Comparison of ENCODE assay signal across 2 cellular contexts in the genomic region with DNA sequence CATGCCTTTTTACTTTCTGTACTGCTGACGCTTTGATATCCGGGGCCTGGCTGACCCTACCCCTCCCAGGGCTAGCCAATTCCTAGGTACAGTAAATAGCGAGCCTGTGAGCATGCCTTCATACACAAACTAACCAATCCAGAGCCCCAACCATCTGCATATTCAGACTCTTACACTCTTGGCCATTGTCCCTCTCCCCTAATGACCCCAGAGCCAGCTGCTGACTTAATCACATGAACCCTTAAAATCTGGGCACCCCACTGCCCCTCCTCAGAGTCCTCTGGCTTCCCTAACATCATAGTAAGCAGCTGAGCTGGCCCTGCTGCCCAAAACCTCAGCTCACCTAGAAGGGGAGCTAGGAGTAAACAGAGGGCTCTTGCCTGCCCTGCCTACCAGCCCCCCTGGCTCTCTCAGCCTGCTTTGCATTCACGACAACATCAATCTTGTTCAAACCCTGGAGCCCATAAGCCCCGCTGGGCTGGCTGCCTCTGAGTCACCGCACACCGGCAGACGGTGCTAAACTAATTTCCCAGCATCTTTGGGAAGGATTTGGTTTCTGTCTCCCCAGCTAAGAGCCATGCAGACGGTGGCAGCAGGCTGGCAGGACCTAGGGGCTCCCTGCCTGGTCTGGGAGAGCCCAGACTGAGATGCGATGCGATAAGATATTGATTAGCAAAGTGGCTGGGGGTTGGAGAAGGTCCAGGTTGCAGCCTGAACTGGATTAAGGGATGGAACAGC.
TF ChIP-seq lines count a peak whose summit lies in the region.

No MANE protein-coding gene starts in this region.

TF ChIP-seq in SK-N-SH treated with all-trans-retinoic acid at 6 μM for 48 hours, 23 proteins besides CTCF, POLR2A, EP300 and RAD21 (continued from another document):
- TF ChIP-seq, protein P1, sequence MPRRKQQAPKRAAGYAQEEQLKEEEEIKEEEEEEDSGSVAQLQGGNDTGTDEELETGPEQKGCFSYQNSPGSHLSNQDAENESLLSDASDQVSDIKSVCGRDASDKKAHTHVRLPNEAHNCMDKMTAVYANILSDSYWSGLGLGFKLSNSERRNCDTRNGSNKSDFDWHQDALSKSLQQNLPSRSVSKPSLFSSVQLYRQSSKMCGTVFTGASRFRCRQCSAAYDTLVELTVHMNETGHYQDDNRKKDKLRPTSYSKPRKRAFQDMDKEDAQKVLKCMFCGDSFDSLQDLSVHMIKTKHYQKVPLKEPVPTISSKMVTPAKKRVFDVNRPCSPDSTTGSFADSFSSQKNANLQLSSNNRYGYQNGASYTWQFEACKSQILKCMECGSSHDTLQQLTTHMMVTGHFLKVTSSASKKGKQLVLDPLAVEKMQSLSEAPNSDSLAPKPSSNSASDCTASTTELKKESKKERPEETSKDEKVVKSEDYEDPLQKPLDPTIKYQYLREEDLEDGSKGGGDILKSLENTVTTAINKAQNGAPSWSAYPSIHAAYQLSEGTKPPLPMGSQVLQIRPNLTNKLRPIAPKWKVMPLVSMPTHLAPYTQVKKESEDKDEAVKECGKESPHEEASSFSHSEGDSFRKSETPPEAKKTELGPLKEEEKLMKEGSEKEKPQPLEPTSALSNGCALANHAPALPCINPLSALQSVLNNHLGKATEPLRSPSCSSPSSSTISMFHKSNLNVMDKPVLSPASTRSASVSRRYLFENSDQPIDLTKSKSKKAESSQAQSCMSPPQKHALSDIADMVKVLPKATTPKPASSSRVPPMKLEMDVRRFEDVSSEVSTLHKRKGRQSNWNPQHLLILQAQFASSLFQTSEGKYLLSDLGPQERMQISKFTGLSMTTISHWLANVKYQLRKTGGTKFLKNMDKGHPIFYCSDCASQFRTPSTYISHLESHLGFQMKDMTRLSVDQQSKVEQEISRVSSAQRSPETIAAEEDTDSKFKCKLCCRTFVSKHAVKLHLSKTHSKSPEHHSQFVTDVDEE (CRISPR knock-in tag; IDR thresholded peaks at IDR 0.05): peak; percentile 84; the same call in 1 of the 2 replicates
- TF ChIP-seq PPARA (CRISPR knock-in tag; IDR thresholded peaks at IDR 0.05; ENCODE audit: borderline replicate concordance): no peak
- TF ChIP-seq ISL1 (CRISPR knock-in tag; IDR thresholded peaks at IDR 0.05): peak; percentile 72
- TF ChIP-seq TCF4 (CRISPR knock-in tag; IDR thresholded peaks at IDR 0.05; ENCODE audit: borderline replicate concordance): peak; percentile 46; the same call in 1 of the 2 replicates
- no peak for TF ChIP-seq RARB (CRISPR knock-in tag; IDR thresholded peaks at IDR 0.05)
- no peak for TF ChIP-seq CSDC2 (CRISPR knock-in tag; IDR thresholded peaks at IDR 0.05)
- TF ChIP-seq SNAI2 (CRISPR knock-in tag; IDR thresholded peaks at IDR 0.05): peak; percentile 43; the same call in 1 of the 2 replicates

TF ChIP-seq in neural cell, 6 proteins besides CTCF, POLR2A, EP300 and RAD21 (continued from another document):
- TF ChIP-seq, protein P2, sequence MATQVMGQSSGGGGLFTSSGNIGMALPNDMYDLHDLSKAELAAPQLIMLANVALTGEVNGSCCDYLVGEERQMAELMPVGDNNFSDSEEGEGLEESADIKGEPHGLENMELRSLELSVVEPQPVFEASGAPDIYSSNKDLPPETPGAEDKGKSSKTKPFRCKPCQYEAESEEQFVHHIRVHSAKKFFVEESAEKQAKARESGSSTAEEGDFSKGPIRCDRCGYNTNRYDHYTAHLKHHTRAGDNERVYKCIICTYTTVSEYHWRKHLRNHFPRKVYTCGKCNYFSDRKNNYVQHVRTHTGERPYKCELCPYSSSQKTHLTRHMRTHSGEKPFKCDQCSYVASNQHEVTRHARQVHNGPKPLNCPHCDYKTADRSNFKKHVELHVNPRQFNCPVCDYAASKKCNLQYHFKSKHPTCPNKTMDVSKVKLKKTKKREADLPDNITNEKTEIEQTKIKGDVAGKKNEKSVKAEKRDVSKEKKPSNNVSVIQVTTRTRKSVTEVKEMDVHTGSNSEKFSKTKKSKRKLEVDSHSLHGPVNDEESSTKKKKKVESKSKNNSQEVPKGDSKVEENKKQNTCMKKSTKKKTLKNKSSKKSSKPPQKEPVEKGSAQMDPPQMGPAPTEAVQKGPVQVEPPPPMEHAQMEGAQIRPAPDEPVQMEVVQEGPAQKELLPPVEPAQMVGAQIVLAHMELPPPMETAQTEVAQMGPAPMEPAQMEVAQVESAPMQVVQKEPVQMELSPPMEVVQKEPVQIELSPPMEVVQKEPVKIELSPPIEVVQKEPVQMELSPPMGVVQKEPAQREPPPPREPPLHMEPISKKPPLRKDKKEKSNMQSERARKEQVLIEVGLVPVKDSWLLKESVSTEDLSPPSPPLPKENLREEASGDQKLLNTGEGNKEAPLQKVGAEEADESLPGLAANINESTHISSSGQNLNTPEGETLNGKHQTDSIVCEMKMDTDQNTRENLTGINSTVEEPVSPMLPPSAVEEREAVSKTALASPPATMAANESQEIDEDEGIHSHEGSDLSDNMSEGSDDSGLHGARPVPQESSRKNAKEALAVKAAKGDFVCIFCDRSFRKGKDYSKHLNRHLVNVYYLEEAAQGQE (IDR thresholded peaks at IDR 0.05; ENCODE audit: borderline replicate concordance): no peak
- TF ChIP-seq MXI1 (conservative IDR thresholded peaks at IDR 0.05; ENCODE audit: poor library complexity, severe bottlenecking): no peak
- no peak for TF ChIP-seq SMC3 (conservative IDR thresholded peaks at IDR 0.05; ENCODE audit: poor library complexity)
- TF ChIP-seq POLR2AphosphoS5 (IDR thresholded peaks at IDR 0.05): no peak
